ENCODE assay signal across 25 cellular contexts in the genomic region with DNA sequence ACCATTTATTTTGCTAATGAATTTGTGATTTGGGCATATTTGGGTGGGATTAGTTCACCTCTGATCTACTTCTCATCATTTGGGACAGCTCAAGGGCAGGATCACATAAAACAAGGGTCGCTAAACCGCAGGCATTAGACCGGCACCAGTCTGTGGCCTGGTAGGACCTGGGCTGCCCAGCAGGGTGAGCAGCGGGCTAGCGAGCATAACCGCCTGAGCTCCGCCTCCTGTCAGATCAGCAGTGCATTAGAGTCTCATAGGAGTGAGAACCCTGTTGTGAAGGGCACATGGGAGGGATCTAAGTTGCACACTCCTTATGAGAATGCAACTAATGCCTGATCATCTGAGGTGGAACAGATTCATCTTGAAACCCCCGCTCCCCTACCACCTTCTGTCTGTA.
"Had no signal": no experiment of that assay in that cellular context is flagged by ENCODE, and none has a peak within 500 bp of the region (broad histone marks: within the 10 kb centered on the region; RNA-seq: fewer than 3 reads in every experiment).

No MANE protein-coding gene starts in this region.

- H3K27ac ChIP-seq: adrenal gland, body of pancreas, dorsolateral prefrontal cortex, gastroesophageal sphincter, hepatocyte, ovary, right lobe of liver, testis, transverse colon had no signal

- DNase-seq: activated CD4-positive, alpha-beta T cell treated with anti-CD3 and anti-CD28 coated beads for 4 hours; activated CD4-positive, alpha-beta T cell treated with anti-CD3 and anti-CD28 coated beads, Interleukin-2, amount 50 U/mL, for 48 hours; activated CD8-positive, alpha-beta memory T cell treated with anti-CD3 and anti-CD28 coated beads for 24 hours; activated effector memory CD4-positive, alpha-beta T cell treated with Interleukin-2 at 50 U/mL for 16 hours; activated naive CD4-positive, alpha-beta T cell treated with Interleukin-2 at 50 U/mL for 16 hours; adrenal gland; aorta; body of pancreas; dorsolateral prefrontal cortex; effector memory CD4-positive, alpha-beta T cell; immature natural killer cell; midbrain; naive thymus-derived CD4-positive, alpha-beta T cell; ovary; right lobe of liver; stimulated activated CD4-positive, alpha-beta T cell treated with anti-CD3 and anti-CD28 coated beads, Interleukin-12 subunit alpha, Interleukin-12 subunit beta, amount 100 ng/mL, for 4 hours; stimulated activated CD4-positive, alpha-beta T cell treated with anti-CD3 and anti-CD28 coated beads, Interleukin-4, amount 100 ng/mL, for 1 hour; stimulated activated naive CD8-positive, alpha-beta T cell treated with anti-CD3 and anti-CD28 coated beads, Interleukin-15, Interleukin-2, amounts not matched to agents 100 U/mL and 50 U/mL, for 24 hours; testis; transverse colon had no signal

- H3K27me3 ChIP-seq: adrenal gland, body of pancreas, dorsolateral prefrontal cortex, gastroesophageal sphincter, hepatocyte, ovary, right lobe of liver, testis, transverse colon had no signal

- H2AFZ ChIP-seq: hepatocyte had no signal

- FAIRE-seq: colon had no signal

- H3K4me3 Mint-ChIP-seq: activated naive CD8-positive, alpha-beta T cell; immature natural killer cell; naive thymus-derived CD4-positive, alpha-beta T cell had no signal

- H3K36me3 Mint-ChIP-seq: activated naive CD8-positive, alpha-beta T cell had no signal

- H3K27me3 Mint-ChIP-seq: activated naive CD8-positive, alpha-beta T cell; naive thymus-derived CD4-positive, alpha-beta T cell; progenitor cell of endocrine pancreas had no signal

- H3K4me2 ChIP-seq: hepatocyte had no signal

- H3K79me2 ChIP-seq: hepatocyte had no signal

- H3K4me3 ChIP-seq: adrenal gland, body of pancreas, dorsolateral prefrontal cortex, gastroesophageal sphincter, hepatocyte, ovary, right lobe of liver, testis, transverse colon had no signal

- H3K27ac Mint-ChIP-seq: activated naive CD8-positive, alpha-beta T cell; immature natural killer cell; naive thymus-derived CD4-positive, alpha-beta T cell; progenitor cell of endocrine pancreas had no signal

- ATAC-seq: body of pancreas; gastroesophageal sphincter; naive thymus-derived CD4-positive, alpha-beta T cell; right lobe of liver; stimulated activated naive CD8-positive, alpha-beta T cell treated with anti-CD3 and anti-CD28 coated beads, Interleukin-15, Interleukin-2, amounts not matched to agents 100 U/mL and 50 U/mL, for 24 hours had no signal

- H3K4me1 Mint-ChIP-seq: immature natural killer cell; naive thymus-derived CD4-positive, alpha-beta T cell had no signal

- H3K36me3 ChIP-seq: adrenal gland, gastroesophageal sphincter, ovary, right lobe of liver, transverse colon had no signal

- H3K9me3 ChIP-seq: adrenal gland, body of pancreas, gastroesophageal sphincter, ovary, right lobe of liver, testis had no signal

- H3K4me1 ChIP-seq: adrenal gland, body of pancreas, gastroesophageal sphincter, right lobe of liver, testis, transverse colon had no signal
